28 cellular contexts compared by ENCODE assay signal in the genomic region with DNA sequence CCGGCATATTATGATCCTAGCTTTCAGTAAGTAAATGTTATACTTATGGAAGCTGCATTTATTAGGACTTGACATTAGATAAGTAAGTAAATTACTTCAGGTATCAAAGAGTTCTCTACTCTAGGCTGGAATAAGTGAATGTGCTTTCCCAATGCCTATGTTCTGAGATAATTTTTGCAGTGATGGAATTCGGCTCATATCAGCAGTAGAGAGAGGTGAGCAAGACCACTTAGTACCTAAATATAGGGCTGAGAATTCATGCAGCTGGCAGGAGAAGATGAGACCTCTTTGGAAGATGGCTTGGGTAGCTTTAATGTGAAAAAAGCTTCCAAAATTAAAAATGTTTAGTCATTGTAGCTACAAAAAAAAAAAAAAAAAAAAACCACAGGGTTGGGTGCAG.
"Had no signal": no experiment of that assay in that cellular context is flagged by ENCODE, and none has a peak within 500 bp of the region (broad histone marks: within the 10 kb centered on the region; RNA-seq: fewer than 3 reads in every experiment).

No MANE protein-coding gene starts in this region.

- H3K4me3 ChIP-seq: MG63 had no signal

- DNase-seq: activated CD4-positive, alpha-beta T cell treated with anti-CD3 and anti-CD28 coated beads for 4 hours; activated CD8-positive, alpha-beta memory T cell treated with anti-CD3 and anti-CD28 coated beads, Interleukin-2, amount 50 U/mL, for 4 hours; activated CD8-positive, alpha-beta T cell treated with anti-CD3 and anti-CD28 coated beads for 36 hours; activated gamma-delta T cell treated with Interleukin-2 at 50 U/mL for 16 hours; activated naive CD4-positive, alpha-beta T cell treated with anti-CD3 and anti-CD28 coated beads, Interleukin-2, amount 10 ng/mL, durations not matched to agents 7 days and 5 days; activated naive CD8-positive, alpha-beta T cell treated with anti-CD3 and anti-CD28 coated beads for 36 hours; activated T-cell treated with anti-CD3 and anti-CD28 coated beads, Interleukin-2, amount 50 U/mL, for 72 hours; MG63; MV-4-11; NCI-H1092 treated with DMSO at 0.1 percent for 48 hours; NCI-H1417 treated with DMSO at 0.1 percent for 48 hours; NCI-H1694; NCI-H2029; NCI-H2107; NCI-H2171 treated with DMSO at 0.1 percent for 48 hours; NCI-H345; NCI-H510A; NCI-H526 treated with DMSO at 0.1 percent for 48 hours; NCI-H82; NK-92 treated with Interleukin-12 subunit alpha and Interleukin-12 subunit beta, amount 100 ng/mL, for 24 hours; SHP77 treated with DMSO at 0.1 percent for 48 hours; T-cell; T-helper 2 cell; T1000; WERI-Rb-1 had no signal

- FAIRE-seq: RCC 7860, TTC549 had no signal

- ATAC-seq: activated CD8-positive, alpha-beta T cell treated with anti-CD3 and anti-CD28 coated beads for 36 hours; activated T-cell treated with anti-CD3 and anti-CD28 coated beads, Interleukin-2, amount 50 U/mL, for 72 hours; T-cell had no signal

- H3K9me3 ChIP-seq: MG63 had no signal

- H3K27me3 ChIP-seq: brain microvascular endothelial cell, MG63 had no signal

- H3K27ac ChIP-seq: brain microvascular endothelial cell, WERI-Rb-1 had no signal

- H3K36me3 ChIP-seq: brain microvascular endothelial cell, MG63, WERI-Rb-1 had no signal
